In the genomic region with DNA sequence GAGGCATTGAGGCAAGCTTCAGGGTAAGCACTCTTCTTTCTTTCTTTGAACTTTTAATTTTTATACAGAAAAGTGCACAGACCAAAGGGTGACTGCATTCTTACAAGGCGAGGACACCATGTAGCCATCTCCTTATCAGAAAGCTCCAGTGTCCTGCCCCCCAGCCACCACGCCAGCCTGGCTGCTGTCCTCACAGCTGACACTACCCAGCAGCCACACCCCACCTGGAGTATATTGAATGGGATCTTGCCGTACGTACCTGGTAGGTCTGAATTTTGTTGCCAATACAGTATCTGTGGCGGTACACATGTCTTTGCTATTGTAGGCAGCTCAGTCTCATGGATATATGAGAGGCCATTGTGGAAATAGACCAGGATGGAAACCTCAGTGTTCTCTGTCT, we compare ENCODE assay signal across 22 cellular contexts.
"Had no signal": no experiment of that assay in that cellular context is flagged by ENCODE, and none has a peak within 500 bp of the region (broad histone marks: within the 10 kb centered on the region; RNA-seq: fewer than 3 reads in every experiment).

No MANE protein-coding gene starts in this region.

- H3K36me3 ChIP-seq: MG63 had no signal

- H3K27me3 ChIP-seq: MG63 had no signal

- H3K9me3 ChIP-seq: MG63, SK-N-SH had no signal

- ATAC-seq: HepG2, Panc1 had no signal

- DNase-seq: IMR-90, Karpas-422, KG1, MG63, NCI-H1092, NCI-H1105 treated with DMSO at 0.1 percent for 48 hours, NCI-H1417 treated with DMSO at 0.1 percent for 48 hours, NCI-H146, NCI-H1694 treated with DMSO at 0.1 percent for 48 hours, NCI-H1930, NCI-H2081, NCI-H2107, NCI-H2227 treated with DMSO at 0.1 percent for 48 hours, NCI-H524, NCI-H69, NCI-H774, SHP77, SK-N-SH, SW 1271 had no signal

- H3K4me3 ChIP-seq: MG63 had no signal

- H3K27ac ChIP-seq: RWPE1 had no signal

- FAIRE-seq: HepG2 had no signal

- H3K9ac ChIP-seq: SK-N-SH had no signal

- H3K4me2 ChIP-seq: SK-N-SH had no signal
